ENCODE assay signal across 10 cellular contexts in genomic region chr2:236862961-236863728, GRCh38.
DNase-seq lines count a peak whose midpoint lies in the region; ATAC-seq and TF ChIP-seq lines count a peak whose summit lies in the region.
"Had no signal": no experiment of that assay in that cellular context is flagged by ENCODE, and none has a peak within 500 bp of the region (broad histone marks: within the 10 kb centered on the region; RNA-seq: fewer than 3 reads in every experiment).

No MANE protein-coding gene starts in this region.

- DNase-seq in GM19238 (ENCODE audit: insufficient read length, low spot score) (peak; percentile 10), coronary artery (ENCODE audit: low spot score) (peak; percentile 50), sciatic nerve (ENCODE audit: low spot score) (no peak), SHP77 treated with DMSO at 0.1 percent for 48 hours (lab: John Stamatoyannopoulos, UW) (no peak)
- no peak for DNase-seq in stimulated activated CD4-positive, alpha-beta T cell treated with anti-CD3 and anti-CD28 coated beads, Interleukin-2, amount 100 ng/mL, for 48 hours
- no peak for DNase-seq in NK-92 treated with Interleukin-12 subunit alpha and Interleukin-12 subunit beta, amount 100 ng/mL, for 24 hours (lab: John Stamatoyannopoulos, UW)
- DNase-seq: H7 had no signal

- no peak for TF ChIP-seq CTCF in coronary artery (IDR thresholded peaks at IDR 0.05)

- no peak overlapping the region for H3K4me3 ChIP-seq in coronary artery

- H3K27ac ChIP-seq in coronary artery, result no peak overlapping the region

- peak; percentile 53 for ATAC-seq in HG03196 (IDR thresholded peaks at IDR 0.05; ENCODE audit: unreplicated experiment)
- peak; percentile 17 for ATAC-seq in sciatic nerve
- no peak for ATAC-seq in HG03097 (IDR thresholded peaks at IDR 0.05; ENCODE audit: low FRiP score, unreplicated experiment)
- ATAC-seq: activated naive CD4-positive, alpha-beta T cell treated with anti-CD3 and anti-CD28 coated beads, Interleukin-2, amount 50 U/mL, for 72 hours had no signal

- intact Hi-C loops in sciatic nerve (cut with DNase I), result no loop called here

Comparison
In these comparisons a context has a peak if more than half of its experiments do, and no peak if none do; other contexts are left out.
1. DNase-seq: peak in GM19238 (single experiment) and coronary artery (single experiment); none in sciatic nerve (single experiment), SHP77 treated with DMSO at 0.1 percent for 48 hours (single experiment), stimulated activated CD4-positive, alpha-beta T cell treated with anti-CD3 and anti-CD28 coated beads, Interleukin-2, amount 100 ng/mL, for 48 hours (0 of 2) and NK-92 treated with Interleukin-12 subunit alpha and Interleukin-12 subunit beta, amount 100 ng/mL, for 24 hours (single experiment).